ENCODE assay signal across 12 cellular contexts in genomic region chr13:47564041-47564440, GRCh38.
"Had no signal": no experiment of that assay in that cellular context is flagged by ENCODE, and none has a peak within 500 bp of the region (broad histone marks: within the 10 kb centered on the region; RNA-seq: fewer than 3 reads in every experiment).

No MANE protein-coding gene starts in this region.

- H3K4me1 Mint-ChIP-seq: activated CD4-positive, alpha-beta memory T cell treated with anti-CD3 and anti-CD28 coated beads, Interleukin-2, amount 10 ng/mL, durations not matched to agents 7 days and 5 days; activated naive CD4-positive, alpha-beta T cell treated with anti-CD3 and anti-CD28 coated beads, Interleukin-2, amount 50 U/mL, for 24 hours had no signal

- H3K27me3 ChIP-seq: adrenal gland, tibial artery had no signal

- ATAC-seq: activated T-cell treated with anti-CD3 and anti-CD28 coated beads, Interleukin-2, amount 50 U/mL, for 4 hours; esophagus mucosa; pancreas had no signal

- H3K27ac Mint-ChIP-seq: activated CD4-positive, alpha-beta memory T cell treated with anti-CD3 and anti-CD28 coated beads, Interleukin-2, amount 10 ng/mL, durations not matched to agents 7 days and 5 days; activated naive CD4-positive, alpha-beta T cell treated with anti-CD3 and anti-CD28 coated beads, Interleukin-2, amount 50 U/mL, for 24 hours had no signal

- H3K27ac ChIP-seq: adrenal gland, pancreas, tibial artery, VCaP had no signal

- H3K4me3 Mint-ChIP-seq: activated CD4-positive, alpha-beta memory T cell treated with anti-CD3 and anti-CD28 coated beads, Interleukin-2, amount 10 ng/mL, durations not matched to agents 7 days and 5 days; activated naive CD4-positive, alpha-beta T cell treated with anti-CD3 and anti-CD28 coated beads, Interleukin-2, amount 50 U/mL, for 24 hours; activated T-cell treated with anti-CD3 and anti-CD28 coated beads, Interleukin-2, amount 50 U/mL, for 4 hours had no signal

- H3K36me3 Mint-ChIP-seq: activated naive CD4-positive, alpha-beta T cell treated with anti-CD3 and anti-CD28 coated beads, Interleukin-2, amount 50 U/mL, for 24 hours had no signal

- DNase-seq: activated CD4-positive, alpha-beta memory T cell treated with anti-CD3 and anti-CD28 coated beads, Interleukin-2, amount 10 ng/mL, durations not matched to agents 7 days and 5 days; activated CD4-positive, alpha-beta T cell treated with anti-CD3 and anti-CD28 coated beads for 4 hours; activated effector memory CD4-positive, alpha-beta T cell treated with Interleukin-2 at 50 U/mL for 16 hours; activated T-cell treated with anti-CD3 and anti-CD28 coated beads, Interleukin-2, amount 50 U/mL, for 4 hours; adrenal gland; pancreas; stimulated activated CD4-positive, alpha-beta T cell treated with anti-CD3 and anti-CD28 coated beads, Interleukin-2, amount 100 ng/mL, for 48 hours; stimulated activated naive CD4-positive, alpha-beta T cell; tibial artery had no signal

- H3K4me1 ChIP-seq: adrenal gland, pancreas, tibial artery had no signal

- H3K36me3 ChIP-seq: adrenal gland, pancreas, tibial artery had no signal

- H3K4me3 ChIP-seq: adrenal gland, pancreas, tibial artery had no signal

- H3K9me3 ChIP-seq: adrenal gland, pancreas had no signal

- H3K27me3 Mint-ChIP-seq: activated CD4-positive, alpha-beta memory T cell treated with anti-CD3 and anti-CD28 coated beads, Interleukin-2, amount 10 ng/mL, durations not matched to agents 7 days and 5 days; activated naive CD4-positive, alpha-beta T cell treated with anti-CD3 and anti-CD28 coated beads, Interleukin-2, amount 50 U/mL, for 24 hours had no signal
